14 cellular contexts compared by ENCODE assay signal in genomic region chr12:51021694-51022093, GRCh38. TPM values are rescaled to one million over a fixed set of nuclear protein-coding genes. Genes with fewer than 3 reads are reported as not detected.
DNase-seq lines count a peak whose midpoint lies in the region; ATAC-seq, FAIRE-seq and TF ChIP-seq lines count a peak whose summit lies in the region.
"Had no signal": no experiment of that assay in that cellular context is flagged by ENCODE, and none has a peak within 500 bp of the region (broad histone marks: within the 10 kb centered on the region; RNA-seq: fewer than 3 reads in every experiment).

No MANE protein-coding gene starts in this region.

- H3K27me3 Mint-ChIP-seq in activated CD4-positive, alpha-beta T cell treated with anti-CD3 and anti-CD28 coated beads, Interleukin-2, amount 10 ng/mL, durations not matched to agents 24 days and 14 days, result no peaks in the 10 kb centered on the region

- H2AFZ ChIP-seq in OCI-LY3 (ENCODE audit: low read depth, low read length) (no peak overlapping the region), K562 (ENCODE audit: low read depth, low read length) (no peak overlapping the region; the same call in 1 of the 2 replicates)
- H2AFZ ChIP-seq: GM23338 had no signal

- no peak overlapping the region for H3K27ac ChIP-seq in OCI-LY3 (ENCODE audit: low read length)
- peak overlapping the region; percentile 91 for H3K27ac ChIP-seq in K562 (ENCODE audit: extremely low read depth, low read depth, low read length)
- peak overlapping the region; percentile 34 for H3K27ac ChIP-seq in psoas muscle
- H3K27ac ChIP-seq: A549 had no signal

- H3K9me3 ChIP-seq in OCI-LY3 (ENCODE audit: insufficient read depth, low read length) (no peaks in the 10 kb centered on the region), K562 (replicated peaks; ENCODE audit: control insufficient read depth, insufficient read depth, low read depth, low read length) (no peaks in the 10 kb centered on the region), psoas muscle (no peaks in the 10 kb centered on the region)
- H3K9me3 ChIP-seq: A549 had no signal

- peak overlapping the region; percentile 17 for H3K27ac Mint-ChIP-seq in activated CD4-positive, alpha-beta T cell treated with anti-CD3 and anti-CD28 coated beads, Interleukin-2, amount 10 ng/mL, durations not matched to agents 24 days and 14 days
- H3K27ac Mint-ChIP-seq: GM23338, WTC11 had no signal

- CTCF ChIA-PET in K562 (lab: Yijun Ruan, JAX; ENCODE audit: low intra/inter-chr PET ratio), result no interaction called here

- POLR2A ChIA-PET in K562 (lab: Yijun Ruan, JAX), result interaction anchor here (0.6 to 1.7 kb wide), 9 partner anchors 9 to 862 kb away, joined by 3 to 11 read pairs (median 3); no protein-coding TSS in a partner anchor

- FAIRE-seq in K562 (lab: Jason Lieb, UNC), result peak; percentile 84
- FAIRE-seq: A549 had no signal

- H3K4me1 Mint-ChIP-seq in activated CD4-positive, alpha-beta T cell treated with anti-CD3 and anti-CD28 coated beads, Interleukin-2, amount 10 ng/mL, durations not matched to agents 24 days and 14 days, result peaks cover 54% of the 10 kb centered on the region

- TF ChIP-seq RAD21 in K562 (CRISPR knock-in tag; conservative IDR thresholded peaks at IDR 0.05 in 1 of 2, IDR thresholded peaks at IDR 0.05 in 1 of 2), result no peak

- WGBS in K562 (ENCODE audit: insufficient coverage, low coverage, missing lambda C conversion rate), result 0% methylated on average over 1 of the region's 1 CpG
- WGBS in psoas muscle, 3 donors, result 18 to 45% (median 24%) methylated on average over 1 of the region's 1 CpG

- ATAC-seq in K562, result peak; percentile 0; the same call in 1 of the 3 replicates
- ATAC-seq in psoas muscle, result no peak
- ATAC-seq in GM18873 (IDR thresholded peaks at IDR 0.05; ENCODE audit: low FRiP score, unreplicated experiment), result no peak
- ATAC-seq in HG02571 (IDR thresholded peaks at IDR 0.05; ENCODE audit: unreplicated experiment), result no peak
- no peak for ATAC-seq in HG03520 (IDR thresholded peaks at IDR 0.05; ENCODE audit: unreplicated experiment)
- ATAC-seq: A549, GM23338, WTC11 had no signal

- BruUV-seq in K562 (replicated peaks; lab: Mats Ljungman, UMichigan), result no TSS peak

- no peaks in the 10 kb centered on the region for H3K9me3 Mint-ChIP-seq in activated CD4-positive, alpha-beta T cell treated with anti-CD3 and anti-CD28 coated beads, Interleukin-2, amount 10 ng/mL, durations not matched to agents 24 days and 14 days
- H3K9me3 Mint-ChIP-seq: GM23338, WTC11 had no signal

- no peak for TF ChIP-seq POLR2A in K562 (conservative IDR thresholded peaks at IDR 0.05)

- H3K4me1 ChIP-seq in OCI-LY3 (ENCODE audit: low read length), result peaks cover 29% of the 10 kb centered on the region
- H3K4me1 ChIP-seq in K562 (replicated peaks in 1 of 2; ENCODE audit: control insufficient read depth in 2 of 2, insufficient read depth in 2 of 2, low read length in 2 of 2), result peaks cover 43 to 62% of the 10 kb centered on the region in 2 experiments
- H3K4me1 ChIP-seq in psoas muscle, result peaks cover 36% of the 10 kb centered on the region

- TF ChIP-seq CTCF in OCI-LY3 (IDR thresholded peaks at IDR 0.05; ENCODE audit: low read depth, low read length), result no peak
- TF ChIP-seq CTCF in K562 (IDR thresholded peaks at IDR 0.05 in 2 of 3, conservative IDR thresholded peaks at IDR 0.05 in 1 of 3; ENCODE audit: insufficient read depth in 2 of 3, low read depth in 1 of 3, low read length in 3 of 3), result no peak
- TF ChIP-seq CTCF in psoas muscle (IDR thresholded peaks at IDR 0.05), result no peak

- no peaks in the 10 kb centered on the region for H3K9me1 ChIP-seq in K562 (ENCODE audit: control insufficient read depth, insufficient read depth, low read length)

- H3K4me2 ChIP-seq in OCI-LY3 (ENCODE audit: low read length) (peak overlapping the region; percentile 27), K562 (ENCODE audit: insufficient read depth, low read length) (peak overlapping the region; percentile 77)
- H3K4me2 ChIP-seq: GM23338 had no signal

- peaks cover 19% of the 10 kb centered on the region for H3K36me3 Mint-ChIP-seq in activated CD4-positive, alpha-beta T cell treated with anti-CD3 and anti-CD28 coated beads, Interleukin-2, amount 10 ng/mL, durations not matched to agents 24 days and 14 days (ENCODE audit: low read depth)
- H3K36me3 Mint-ChIP-seq: WTC11 had no signal

- peaks cover 4% of the 10 kb centered on the region for H3K36me3 ChIP-seq in OCI-LY3 (replicated peaks; ENCODE audit: low read depth, low read length)
- no peaks in the 10 kb centered on the region; the same call in 2 of the 3 replicates for H3K36me3 ChIP-seq in K562 (ENCODE audit: control insufficient read depth, insufficient read depth, low read length)
- H3K36me3 ChIP-seq in psoas muscle (ENCODE audit: insufficient read depth in 1 of 2, low read depth in 1 of 2), result no peaks in the 10 kb centered on the region

- peak; percentile 93 for TF ChIP-seq EP300 in K562 (IDR thresholded peaks at IDR 0.05; ENCODE audit: low read length)

- H3K4me3 Mint-ChIP-seq in activated CD4-positive, alpha-beta T cell treated with anti-CD3 and anti-CD28 coated beads, Interleukin-2, amount 10 ng/mL, durations not matched to agents 24 days and 14 days, result peak overlapping the region; percentile 47
- H3K4me3 Mint-ChIP-seq: GM23338, WTC11 had no signal

- H3K27me3 ChIP-seq in OCI-LY3 (ENCODE audit: low read depth, low read length) (no peaks in the 10 kb centered on the region), K562 (ENCODE audit: control insufficient read depth in 2 of 2, insufficient read depth in 2 of 2, low read length in 2 of 2) (no peaks in the 10 kb centered on the region), psoas muscle (ENCODE audit: insufficient read depth in 3 of 3, low read length in 2 of 3) (no peaks in the 10 kb centered on the region)

- in situ Hi-C loops in K562 (cut with MboI), result no loop called here

- peaks cover 11% of the 10 kb centered on the region for H4K20me1 ChIP-seq in OCI-LY3 (ENCODE audit: insufficient read depth, low read length)
- H4K20me1 ChIP-seq in K562 (replicated peaks; ENCODE audit: control insufficient read depth, insufficient read depth, low read length), result no peaks in the 10 kb centered on the region

- H3K4me3 ChIP-seq in OCI-LY3 (ENCODE audit: low read length), result no peak overlapping the region
- H3K4me3 ChIP-seq in K562, result peak overlapping the region; percentile 1; the same call in 1 of the 2 replicates
- H3K4me3 ChIP-seq in psoas muscle, result no peak overlapping the region
- H3K4me3 ChIP-seq: A549, coronary artery, GM23338 had no signal

- H3K79me2 ChIP-seq in OCI-LY3 (ENCODE audit: low read length), result peaks cover 95% of the 10 kb centered on the region
- H3K79me2 ChIP-seq in K562 (ENCODE audit: control insufficient read depth, insufficient read depth, low read length), result peaks cover 97% of the 10 kb centered on the region

- no peak for DNase-seq in activated CD4-positive, alpha-beta T cell treated with anti-CD3 and anti-CD28 coated beads, Interleukin-2, amount 10 ng/mL, durations not matched to agents 24 days and 14 days
- no peak for DNase-seq in activated CD4-positive, alpha-beta T cell treated with anti-CD3 and anti-CD28 coated beads, Interleukin-2, amount 50 U/mL, for 1 hour
- DNase-seq in K562 (ENCODE audit: extremely low read depth in 1 of 4, low spot score in 3 of 4), result peak; percentile 65 to 86 (median 68)
- no peak for DNase-seq in psoas muscle
- DNase-seq: NCI-H1092 treated with DMSO at 0.1 percent for 48 hours, SHP77 had no signal

- intact Hi-C loops in activated CD4-positive, alpha-beta T cell treated with anti-CD3 and anti-CD28 coated beads, Interleukin-2, amount 10 ng/mL, durations not matched to agents 24 days and 14 days (cut with micrococcal nuclease), result loop anchor here (10.0 kb wide), 1 partner anchor 617 kb away; the partner anchor contains the start of gene LARP4
- intact Hi-C loops in K562 (cut with micrococcal nuclease) (no loop called here), psoas muscle (cut with DNase I) (no loop called here)

- H3K9ac ChIP-seq in OCI-LY3 (ENCODE audit: low read length) (no peak overlapping the region), K562 (ENCODE audit: insufficient read depth in 1 of 2, low read depth in 2 of 2, low read length in 2 of 2) (peak overlapping the region; percentile 29 to 89; a peak in 3 of 4 replicates)

RNA-seq across cellular contexts. Expression of gene SLC11A2, which starts 4.5 kb away (rescaled TPM):
- 54.2 and 56.2 TPM in 2 replicates for total RNA-seq in activated CD4-positive, alpha-beta T cell treated with anti-CD3 and anti-CD28 coated beads, Interleukin-2, amount 10 ng/mL, durations not matched to agents 24 days and 14 days
- total RNA-seq in K562 (2011; cell fraction: chromatin; rRNA removed; ENCODE audit: low replicate concordance), result 262 and 366 TPM in 2 replicates
- total RNA-seq in K562 (2011; cell fraction: nucleolus; rRNA removed), result 161 and 181 TPM in 2 replicates
- 245 and 254 TPM in 2 replicates for total RNA-seq in K562 (2011; cell fraction: nucleoplasm; rRNA removed)
- 26.1 and 29.7 TPM in 2 replicates for total RNA-seq in K562 (2014; rRNA removed)
- 37.8 and 39.3 TPM in 2 replicates for total RNA-seq in K562 (2014; rRNA removed; fragmentation: Illumina TruSeq; extraction: Trizol)
- 30.3 and 32.9 TPM in 2 replicates for total RNA-seq in K562 (2015; rRNA removed; fragmentation: Illumina TruSeq; extraction: Trizol)
- total RNA-seq in K562 (2021), result 36.8 and 38.8 TPM in 2 replicates
- polyA plus RNA-seq in K562 (2011; rRNA removed), result 54.0 and 65.8 TPM in 2 replicates
- polyA plus RNA-seq in K562 (2011; cell fraction: cytosol; rRNA removed), result 26.5 and 64.3 TPM in 2 replicates
- 109 and 145 TPM in 2 replicates for polyA plus RNA-seq in K562 (2011; cell fraction: nucleus; rRNA removed)
- polyA plus RNA-seq in K562 (2012), result 32.5 and 33.3 TPM in 2 replicates
- 30.1 and 36.3 TPM in 2 replicates for polyA plus RNA-seq in K562 (2014; fragmentation: Illumina TruSeq; extraction: Trizol)
- polyA plus RNA-seq in K562 (2014; fragmentation: Nextera tagmentation; extraction: Ambion mirVana), result 10 to 100 TPM; 21.1 to 27.6 TPM
- polyA plus RNA-seq in K562 (2014; rRNA removed), result 31.7 and 39.3 TPM in 2 replicates
- polyA minus RNA-seq in K562 (2011; rRNA and poly(A)+ RNA removed), result 85.9 and 89.7 TPM in 2 replicates
- polyA minus RNA-seq in K562 (2011; cell fraction: cytosol; rRNA and poly(A)+ RNA removed), result 20.3 and 25.1 TPM in 2 replicates
- polyA minus RNA-seq in K562 (2011; cell fraction: nucleus; rRNA and poly(A)+ RNA removed), result 52.8 and 79.3 TPM in 2 replicates
- 10 to 100 TPM; 15.7 to 55.3 (median 36.6) TPM for total RNA-seq in psoas muscle
- polyA plus RNA-seq in psoas muscle, result 10 to 100 TPM; 18.8 to 40.2 (median 26.1) TPM

RNA-seq across cellular contexts. Expression of gene LETMD1, which starts 26.4 kb away (rescaled TPM):
- total RNA-seq in activated CD4-positive, alpha-beta T cell treated with anti-CD3 and anti-CD28 coated beads, Interleukin-2, amount 10 ng/mL, durations not matched to agents 24 days and 14 days, result 75.7 and 77.8 TPM in 2 replicates
- 306 and 323 TPM in 2 replicates for total RNA-seq in K562 (2011; cell fraction: chromatin; rRNA removed; ENCODE audit: low replicate concordance)
- 186 and 193 TPM in 2 replicates for total RNA-seq in K562 (2011; cell fraction: nucleolus; rRNA removed)
- 291 and 382 TPM in 2 replicates for total RNA-seq in K562 (2011; cell fraction: nucleoplasm; rRNA removed)
- total RNA-seq in K562 (2014; rRNA removed) (65.1 and 69.0 TPM in 2 replicates), K562 (2014; rRNA removed; fragmentation: Illumina TruSeq; extraction: Trizol) (82.9 and 96.9 TPM in 2 replicates), K562 (2015; rRNA removed; fragmentation: Illumina TruSeq; extraction: Trizol) (71.3 and 74.0 TPM in 2 replicates), K562 (2021) (70.1 and 71.2 TPM in 2 replicates), psoas muscle (10 to 100 TPM; 22.2 to 29.5 (median 28.3) TPM)
- polyA plus RNA-seq in K562 (2011; rRNA removed) (163 and 214 TPM in 2 replicates), K562 (2014; fragmentation: Illumina TruSeq; extraction: Trizol) (113 and 121 TPM in 2 replicates), K562 (2014; fragmentation: Nextera tagmentation; extraction: Ambion mirVana) (10 to 100 TPM; 58.7 to 75.4 TPM), K562 (2014; rRNA removed) (106 and 112 TPM in 2 replicates), psoas muscle (10 to 100 TPM; 17.4 to 41.5 (median 24.9) TPM)
- polyA plus RNA-seq in K562 (2011; cell fraction: cytosol; rRNA removed), result 96.8 and 210 TPM in 2 replicates
- 281 and 303 TPM in 2 replicates for polyA plus RNA-seq in K562 (2011; cell fraction: nucleus; rRNA removed)
- 81.2 and 169 TPM in 2 replicates for polyA plus RNA-seq in K562 (2012)
- 142 and 155 TPM in 2 replicates for polyA minus RNA-seq in K562 (2011; rRNA and poly(A)+ RNA removed)
- polyA minus RNA-seq in K562 (2011; cell fraction: cytosol; rRNA and poly(A)+ RNA removed), result 53.3 and 56.5 TPM in 2 replicates
- 62.3 and 102 TPM in 2 replicates for polyA minus RNA-seq in K562 (2011; cell fraction: nucleus; rRNA and poly(A)+ RNA removed)

Comparison
In these comparisons a context has a peak if more than half of its experiments do, and no peak if none do; other contexts are left out.
1. DNase-seq: peak in K562 (4 of 4); none in activated CD4-positive, alpha-beta T cell treated with anti-CD3 and anti-CD28 coated beads, Interleukin-2, amount 10 ng/mL, durations not matched to agents 24 days and 14 days (single experiment), activated CD4-positive, alpha-beta T cell treated with anti-CD3 and anti-CD28 coated beads, Interleukin-2, amount 50 U/mL, for 1 hour (single experiment) and psoas muscle (0 of 2).